In genomic region chr7:55127622-55128081, GRCh38 we compare ENCODE assay signal across 11 cellular contexts.
DNase-seq lines count a peak whose midpoint lies in the region; ATAC-seq and TF ChIP-seq lines count a peak whose summit lies in the region.
"Had no signal": no experiment of that assay in that cellular context is flagged by ENCODE, and none has a peak within 500 bp of the region (broad histone marks: within the 10 kb centered on the region; RNA-seq: fewer than 3 reads in every experiment).

No MANE protein-coding gene starts in this region.

- no peaks in the 10 kb centered on the region for H3K27me3 ChIP-seq in tibial artery

- H3K27me3 Mint-ChIP-seq in nephron progenitor cell (ENCODE audit: low read depth, poor library complexity) = peaks cover 14% of the 10 kb centered on the region

- H3K4me3 Mint-ChIP-seq in nephron progenitor cell = no peak overlapping the region
- H3K4me3 Mint-ChIP-seq: activated CD4-positive, alpha-beta T cell treated with anti-CD3 and anti-CD28 coated beads, Interleukin-2, amount 10 ng/mL, durations not matched to agents 24 days and 14 days had no signal

- no peaks in the 10 kb centered on the region for H3K9me3 ChIP-seq in tibial artery

- H3K4me1 ChIP-seq in tibial artery = peaks cover 0 to 82% (median 61%) of the 10 kb centered on the region in 4 donors

- H3K36me3 Mint-ChIP-seq in nephron progenitor cell (ENCODE audit: low read depth) = no peaks in the 10 kb centered on the region

- intact Hi-C loops in left colon (cut with DNase I, micrococcal nuclease) (no loop called here), tibial artery (cut with DNase I; ENCODE audit: low total_unique reads) (loop anchor here (10.0 kb wide), 1 partner anchor 53 kb away; no protein-coding TSS in a partner anchor)

- peak overlapping the region; percentile 79 to 85 for H3K27ac ChIP-seq in tibial artery

- ATAC-seq in left colon = peak; percentile 83
- no peak for ATAC-seq in HG03135 (IDR thresholded peaks at IDR 0.05; ENCODE audit: unreplicated experiment)
- no peak for ATAC-seq in GM21360 (IDR thresholded peaks at IDR 0.05; ENCODE audit: unreplicated experiment)

- H3K4me3 ChIP-seq in tibial artery = no peak overlapping the region

- H3K36me3 ChIP-seq in tibial artery = no peaks in the 10 kb centered on the region

- H3K4me1 Mint-ChIP-seq in nephron progenitor cell = peaks cover 65% of the 10 kb centered on the region

- TF ChIP-seq CTCF in tibial artery (IDR thresholded peaks at IDR 0.05) (no peak), nephron progenitor cell (IDR thresholded peaks at IDR 0.05) (no peak)

- H3K9me3 Mint-ChIP-seq in nephron progenitor cell = no peaks in the 10 kb centered on the region
- H3K9me3 Mint-ChIP-seq: activated CD4-positive, alpha-beta T cell treated with anti-CD3 and anti-CD28 coated beads, Interleukin-2, amount 10 ng/mL, durations not matched to agents 24 days and 14 days had no signal

- H3K27ac Mint-ChIP-seq in nephron progenitor cell = no peak overlapping the region
- H3K27ac Mint-ChIP-seq: activated CD4-positive, alpha-beta T cell treated with anti-CD3 and anti-CD28 coated beads, Interleukin-2, amount 10 ng/mL, durations not matched to agents 24 days and 14 days had no signal

- peak; percentile 67 for DNase-seq in NCI-H1436 treated with DMSO at 0.1 percent for 48 hours (lab: John Stamatoyannopoulos, UW)
- peak; percentile 81 for DNase-seq in brain pericyte (ENCODE audit: low read depth, low spot score)
- peak in 1 of 2 donors; percentile 26 for DNase-seq in left colon
- peak; percentile 77 to 85 for DNase-seq in tibial artery
- no peak for DNase-seq in nephron progenitor cell
- DNase-seq in activated CD4-positive, CD25-positive, alpha-beta regulatory T cell treated with anti-CD3 and anti-CD28 coated beads, Interleukin-2, amount 50 U/mL, for 72 hours = no peak
- DNase-seq: activated CD4-positive, alpha-beta T cell treated with anti-CD3 and anti-CD28 coated beads, Interleukin-2, amount 10 ng/mL, durations not matched to agents 24 days and 14 days; effector CD8-positive, alpha-beta T cell; occipital lobe had no signal

Comparison
In these comparisons a context has a peak if more than half of its experiments do, and no peak if none do; other contexts are left out.
1. DNase-seq: peak in NCI-H1436 treated with DMSO at 0.1 percent for 48 hours (single experiment), brain pericyte (single experiment) and tibial artery (2 of 2); none in nephron progenitor cell (single experiment) and activated CD4-positive, CD25-positive, alpha-beta regulatory T cell treated with anti-CD3 and anti-CD28 coated beads, Interleukin-2, amount 50 U/mL, for 72 hours (single experiment).